In the genomic region with DNA sequence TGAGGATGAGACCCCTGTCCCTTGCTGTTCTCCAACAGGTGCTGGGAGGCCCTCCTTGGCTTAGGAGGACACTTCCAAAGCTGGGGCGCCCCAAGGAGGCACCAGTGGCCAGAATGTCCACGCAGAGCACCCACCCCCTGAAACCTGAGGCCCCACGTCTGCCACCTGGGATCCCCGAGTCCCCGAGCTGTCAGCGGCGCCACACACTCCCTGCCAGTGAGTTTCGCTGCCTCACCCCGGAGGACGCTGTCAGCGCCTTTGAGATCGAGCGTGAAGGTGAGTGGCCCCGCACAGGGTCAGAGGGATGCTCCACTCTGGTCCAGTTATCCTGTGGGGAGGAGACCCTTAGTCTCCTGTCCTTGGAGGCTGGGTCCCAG, we compare ENCODE assay signal across 27 cellular contexts. TPM values are rescaled to one million over a fixed set of nuclear protein-coding genes. Genes with fewer than 3 reads are reported as not detected.
"Had no signal": no experiment of that assay in that cellular context is flagged by ENCODE, and none has a peak within 500 bp of the region (broad histone marks: within the 10 kb centered on the region; RNA-seq: fewer than 3 reads in every experiment).

No MANE protein-coding gene starts in this region.

- H3K4me1 ChIP-seq: SJSA1 had no signal

- H3K4me1 Mint-ChIP-seq: activated CD4-positive, alpha-beta T cell treated with anti-CD3 and anti-CD28 coated beads for 36 hours had no signal

- H3K27ac Mint-ChIP-seq: activated CD4-positive, alpha-beta memory T cell treated with anti-CD3 and anti-CD28 coated beads, Interleukin-2, amount 10 ng/mL, durations not matched to agents 7 days and 5 days; activated CD4-positive, alpha-beta T cell treated with anti-CD3 and anti-CD28 coated beads for 36 hours; activated naive CD8-positive, alpha-beta T cell treated with anti-CD3 and anti-CD28 coated beads, Interleukin-2, amount 10 ng/mL, durations not matched to agents 7 days and 5 days; activated T-cell treated with anti-CD3 and anti-CD28 coated beads, Interleukin-2, amount 50 U/mL, for 72 hours; T-helper 17 cell had no signal

- ATAC-seq: activated CD4-positive, alpha-beta T cell treated with anti-CD3 and anti-CD28 coated beads for 36 hours; activated T-cell treated with anti-CD3 and anti-CD28 coated beads, Interleukin-2, amount 50 U/mL, for 72 hours; Panc1; T-helper 17 cell had no signal

- DNase-seq: activated CD4-positive, alpha-beta memory T cell treated with anti-CD3 and anti-CD28 coated beads, Interleukin-2, amount 10 ng/mL, durations not matched to agents 7 days and 5 days; activated CD4-positive, alpha-beta T cell treated with anti-CD3 and anti-CD28 coated beads for 36 hours; activated CD4-positive, alpha-beta T cell treated with anti-CD3 and anti-CD28 coated beads, Interleukin-2, amount 50 U/mL, for 1 hour; activated CD4-positive, CD25-positive, alpha-beta regulatory T cell; activated naive CD4-positive, alpha-beta T cell treated with anti-CD3 and anti-CD28 coated beads, Interleukin-2, amount 50 U/mL, for 16 hours; activated naive CD8-positive, alpha-beta T cell treated with anti-CD3 and anti-CD28 coated beads, Interleukin-2, amount 10 ng/mL, durations not matched to agents 7 days and 5 days; activated T-cell treated with anti-CD3 and anti-CD28 coated beads, Interleukin-2, amount 50 U/mL, for 72 hours; adrenal gland; anterior cingulate cortex; caudate nucleus; KG1; NCI-H1092; NCI-H1417; NCI-H1930; NCI-H2171 treated with DMSO at 0.1 percent for 48 hours; NCI-H345; NCI-H510A; NCI-H526 treated with DMSO at 0.1 percent for 48 hours; OCI-M1; RPMI8226; SHP77; T-helper 17 cell; T-helper 9 cell had no signal

- H3K27me3 ChIP-seq: adrenal gland, SJSA1 had no signal

- H3K4me3 Mint-ChIP-seq: activated CD4-positive, alpha-beta memory T cell treated with anti-CD3 and anti-CD28 coated beads, Interleukin-2, amount 10 ng/mL, durations not matched to agents 7 days and 5 days; activated CD4-positive, alpha-beta T cell treated with anti-CD3 and anti-CD28 coated beads for 36 hours; activated naive CD8-positive, alpha-beta T cell treated with anti-CD3 and anti-CD28 coated beads, Interleukin-2, amount 10 ng/mL, durations not matched to agents 7 days and 5 days; activated T-cell treated with anti-CD3 and anti-CD28 coated beads, Interleukin-2, amount 50 U/mL, for 72 hours; T-helper 17 cell had no signal

- H3K9me3 Mint-ChIP-seq: activated CD4-positive, alpha-beta memory T cell treated with anti-CD3 and anti-CD28 coated beads, Interleukin-2, amount 10 ng/mL, durations not matched to agents 7 days and 5 days; activated naive CD8-positive, alpha-beta T cell treated with anti-CD3 and anti-CD28 coated beads, Interleukin-2, amount 10 ng/mL, durations not matched to agents 7 days and 5 days; activated T-cell treated with anti-CD3 and anti-CD28 coated beads, Interleukin-2, amount 50 U/mL, for 72 hours; IgD-negative memory B cell had no signal

- H3K4me3 ChIP-seq: adrenal gland, SJSA1 had no signal

- H3K27me3 Mint-ChIP-seq: activated CD4-positive, alpha-beta T cell treated with anti-CD3 and anti-CD28 coated beads for 36 hours; IgD-negative memory B cell; T-helper 17 cell had no signal

- H3K27ac ChIP-seq: adrenal gland, SJSA1 had no signal

- H3K9me3 ChIP-seq: adrenal gland, SJSA1 had no signal

RNA-seq across cellular contexts. Expression of gene AANAT, which starts 1.2 kb away (rescaled TPM):
- total RNA-seq: activated CD4-positive, alpha-beta memory T cell treated with anti-CD3 and anti-CD28 coated beads, Interleukin-2, amount 10 ng/mL, durations not matched to agents 7 days and 5 days; activated naive CD8-positive, alpha-beta T cell treated with anti-CD3 and anti-CD28 coated beads, Interleukin-2, amount 10 ng/mL, durations not matched to agents 7 days and 5 days; activated T-cell treated with anti-CD3 and anti-CD28 coated beads, Interleukin-2, amount 50 U/mL, for 72 hours; adrenal gland; MCF 10A; SJSA1; T-helper 17 cell had no signal
